Comparison of ENCODE assay signal across 1 cellular context in genomic region chr11:5242933-5243844, GRCh38.
TF ChIP-seq lines count a peak whose summit lies in the region.

No MANE protein-coding gene starts in this region.

TF ChIP-seq in IMR-90, 13 proteins besides CTCF, POLR2A, EP300 and RAD21 (continued from another document):
- TF ChIP-seq BHLHE40 (IDR thresholded peaks at IDR 0.05; ENCODE audit: low read depth, low read length): peak; percentile 57; the same call in 1 of the 2 replicates
- TF ChIP-seq MXI1 (IDR thresholded peaks at IDR 0.05; ENCODE audit: borderline replicate concordance, low read depth, low read length): no peak
